ENCODE assay signal across 1 cellular context in the genomic region with DNA sequence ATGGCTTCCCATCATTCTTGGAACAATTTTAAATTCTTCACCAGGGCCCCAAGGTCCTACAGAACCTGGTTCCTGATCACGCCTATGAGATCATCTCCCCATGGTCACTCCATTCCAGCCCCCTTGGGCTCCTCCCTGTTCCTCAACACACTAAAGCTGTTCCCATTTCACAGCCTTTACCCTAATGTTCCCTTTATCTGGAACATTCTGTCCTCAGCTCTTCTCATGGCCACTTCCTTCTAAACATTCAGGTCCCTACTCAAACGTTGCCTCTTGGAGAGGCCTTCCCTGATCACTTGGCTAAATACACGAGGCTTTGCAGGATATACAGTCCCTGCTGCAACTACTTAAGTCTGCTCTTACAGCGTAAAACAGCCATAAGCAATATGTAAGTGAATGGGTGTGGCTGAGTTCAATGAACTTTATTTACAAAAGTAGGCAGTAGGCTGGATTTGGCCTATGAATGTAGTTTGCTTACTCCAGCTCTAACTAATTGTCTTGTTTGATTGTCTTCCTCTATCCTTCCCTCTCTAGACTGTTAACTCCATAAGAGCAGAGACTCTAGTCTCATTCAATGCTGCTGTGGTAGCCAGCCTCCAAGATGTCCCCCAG.
TF ChIP-seq lines count a peak whose summit lies in the region.

No MANE protein-coding gene starts in this region.

TF ChIP-seq in K562, 482 proteins besides CTCF, POLR2A, EP300 and RAD21 (continued from another document):
- TF ChIP-seq, protein P1, sequence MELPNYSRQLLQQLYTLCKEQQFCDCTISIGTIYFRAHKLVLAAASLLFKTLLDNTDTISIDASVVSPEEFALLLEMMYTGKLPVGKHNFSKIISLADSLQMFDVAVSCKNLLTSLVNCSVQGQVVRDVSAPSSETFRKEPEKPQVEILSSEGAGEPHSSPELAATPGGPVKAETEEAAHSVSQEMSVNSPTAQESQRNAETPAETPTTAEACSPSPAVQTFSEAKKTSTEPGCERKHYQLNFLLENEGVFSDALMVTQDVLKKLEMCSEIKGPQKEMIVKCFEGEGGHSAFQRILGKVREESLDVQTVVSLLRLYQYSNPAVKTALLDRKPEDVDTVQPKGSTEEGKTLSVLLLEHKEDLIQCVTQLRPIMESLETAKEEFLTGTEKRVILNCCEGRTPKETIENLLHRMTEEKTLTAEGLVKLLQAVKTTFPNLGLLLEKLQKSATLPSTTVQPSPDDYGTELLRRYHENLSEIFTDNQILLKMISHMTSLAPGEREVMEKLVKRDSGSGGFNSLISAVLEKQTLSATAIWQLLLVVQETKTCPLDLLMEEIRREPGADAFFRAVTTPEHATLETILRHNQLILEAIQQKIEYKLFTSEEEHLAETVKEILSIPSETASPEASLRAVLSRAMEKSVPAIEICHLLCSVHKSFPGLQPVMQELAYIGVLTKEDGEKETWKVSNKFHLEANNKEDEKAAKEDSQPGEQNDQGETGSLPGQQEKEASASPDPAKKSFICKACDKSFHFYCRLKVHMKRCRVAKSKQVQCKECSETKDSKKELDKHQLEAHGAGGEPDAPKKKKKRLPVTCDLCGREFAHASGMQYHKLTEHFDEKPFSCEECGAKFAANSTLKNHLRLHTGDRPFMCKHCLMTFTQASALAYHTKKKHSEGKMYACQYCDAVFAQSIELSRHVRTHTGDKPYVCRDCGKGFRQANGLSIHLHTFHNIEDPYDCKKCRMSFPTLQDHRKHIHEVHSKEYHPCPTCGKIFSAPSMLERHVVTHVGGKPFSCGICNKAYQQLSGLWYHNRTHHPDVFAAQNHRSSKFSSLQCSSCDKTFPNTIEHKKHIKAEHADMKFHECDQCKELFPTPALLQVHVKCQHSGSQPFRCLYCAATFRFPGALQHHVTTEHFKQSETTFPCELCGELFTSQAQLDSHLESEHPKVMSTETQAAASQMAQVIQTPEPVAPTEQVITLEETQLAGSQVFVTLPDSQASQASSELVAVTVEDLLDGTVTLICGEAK (IDR thresholded peaks at IDR 0.05), result peak; percentile 75
- TF ChIP-seq, protein P1 (CRISPR knock-in tag; IDR thresholded peaks at IDR 0.05), result no peak
- TF ChIP-seq, protein P2, sequence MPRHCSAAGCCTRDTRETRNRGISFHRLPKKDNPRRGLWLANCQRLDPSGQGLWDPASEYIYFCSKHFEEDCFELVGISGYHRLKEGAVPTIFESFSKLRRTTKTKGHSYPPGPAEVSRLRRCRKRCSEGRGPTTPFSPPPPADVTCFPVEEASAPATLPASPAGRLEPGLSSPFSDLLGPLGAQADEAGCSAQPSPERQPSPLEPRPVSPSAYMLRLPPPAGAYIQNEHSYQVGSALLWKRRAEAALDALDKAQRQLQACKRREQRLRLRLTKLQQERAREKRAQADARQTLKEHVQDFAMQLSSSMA (CRISPR knock-in tag; IDR thresholded peaks at IDR 0.05), result no peak
- no peak for TF ChIP-seq MEF2D (tag; conservative IDR thresholded peaks at IDR 0.05; ENCODE audit: low read depth)
